In genomic region chr5:172984244-172984953, GRCh38 we compare ENCODE assay signal across 8 cellular contexts. TPM values are rescaled to one million over a fixed set of nuclear protein-coding genes. Genes with fewer than 3 reads are reported as not detected.
DNase-seq lines count a peak whose midpoint lies in the region; ATAC-seq, FAIRE-seq and TF ChIP-seq lines count a peak whose summit lies in the region.

No MANE protein-coding gene starts in this region.

- peak overlapping the region; percentile 94 for H3K9ac ChIP-seq in endothelial cell of umbilical vein (replicated peaks; ENCODE audit: extremely low read depth, insufficient read depth, low read length)

- BruUV-seq in endothelial cell of umbilical vein (replicated peaks; lab: Mats Ljungman, UMichigan): TSS peak; percentile 86

- no peaks in the 10 kb centered on the region for H3K9me1 ChIP-seq in endothelial cell of umbilical vein (replicated peaks; ENCODE audit: control insufficient read depth, extremely low read depth, insufficient read depth, low read length)

- peak overlapping the region; percentile 97 to 99 (median 99) for H3K27ac Mint-ChIP-seq in CD14-positive monocyte

- H3K27me3 ChIP-seq in endothelial cell of umbilical vein (ENCODE audit: control insufficient read depth in 2 of 2, insufficient read depth in 2 of 2, low read length in 2 of 2): no peaks in the 10 kb centered on the region

- H3K4me1 ChIP-seq in endothelial cell of umbilical vein (ENCODE audit: control insufficient read depth, extremely low read depth, insufficient read depth, low read length): peaks cover 13% of the 10 kb centered on the region

- CTCF ChIA-PET in endothelial cell of umbilical vein (lab: Charles Lee): interaction anchor here (0.6 to 2.6 kb wide), 51 partner anchors 10 to 596 kb away, joined by 3 to 27 read pairs (median 4); partner anchors contain the start of genes BNIP1 and RPL26L1

- peaks cover 39% of the 10 kb centered on the region for H3K4me1 Mint-ChIP-seq in CD14-positive monocyte

- TF ChIP-seq POLR2A in endothelial cell of umbilical vein (IDR thresholded peaks at IDR 0.05; ENCODE audit: low read depth, low read length): no peak

- dilution Hi-C loops in endothelial cell of umbilical vein (cut with MboI; ENCODE audit: extremely low pct_ligation_motif_present, low sequenced_read_pairs): no loop called here

- H3K27ac ChIP-seq in endothelial cell of umbilical vein (ENCODE audit: insufficient read depth, low read depth, low read length): peak overlapping the region; percentile 81

- H3K79me2 ChIP-seq in endothelial cell of umbilical vein (ENCODE audit: control insufficient read depth, insufficient read depth, low read length): peaks cover 46% of the 10 kb centered on the region

- peak overlapping the region; percentile 78 for H2AFZ ChIP-seq in endothelial cell of umbilical vein (ENCODE audit: low read depth, low read length)

- peaks cover 13 to 25% of the 10 kb centered on the region in 2 donors for H3K36me3 Mint-ChIP-seq in CD14-positive monocyte

- H4K20me1 ChIP-seq in endothelial cell of umbilical vein (replicated peaks; ENCODE audit: control insufficient read depth, extremely low read depth, insufficient read depth, low read length): no peaks in the 10 kb centered on the region

- peaks cover 2% of the 10 kb centered on the region in 2 experiments for H3K36me3 ChIP-seq in endothelial cell of umbilical vein (ENCODE audit: control insufficient read depth in 2 of 2, extremely low read depth in 1 of 2, insufficient read depth in 2 of 2, low read length in 2 of 2)

- H3K4me2 ChIP-seq in endothelial cell of umbilical vein (ENCODE audit: insufficient read depth, low read length): peak overlapping the region; percentile 83

- POLR2A ChIA-PET in endothelial cell of umbilical vein (lab: Charles Lee): interaction anchor here (1.0 to 1.7 kb wide), 4 partner anchors 25 to 1597 kb away, joined by 3 to 5 read pairs (median 4); partner anchors contain the start of gene RPL26L1

- H3K4me3 ChIP-seq in endothelial cell of umbilical vein (replicated peaks in 1 of 3; ENCODE audit: insufficient read depth in 1 of 3, low read depth in 1 of 3, low read length in 3 of 3): peak overlapping the region; percentile 42 to 93 (median 92)

- TF ChIP-seq CTCF in CD14-positive monocyte (IDR thresholded peaks at IDR 0.05) (peak; percentile 66), endothelial cell of umbilical vein (IDR thresholded peaks at IDR 0.05; ENCODE audit: extremely low read depth in 1 of 2, insufficient read depth in 1 of 2, low read depth in 1 of 2, low read length in 2 of 2) (peak; percentile 64 to 75)

- no peaks in the 10 kb centered on the region for H3K27me3 Mint-ChIP-seq in CD14-positive monocyte (ENCODE audit: low read depth in 3 of 3)

- DNase-seq in CD14-positive monocyte (ENCODE audit: low spot score) (peak; percentile 80), NOMO-1 treated with DMSO at 0.1 percent for 48 hours (lab: John Stamatoyannopoulos, UW; ENCODE audit: unreplicated experiment) (peak; percentile 89), endothelial cell of umbilical vein (ENCODE audit: low read depth, low spot score) (peak; percentile 92), middle frontal gyrus (ENCODE audit: extremely low spot score, low spot score) (peak; percentile 40)
- DNase-seq in activated CD8-positive, alpha-beta memory T cell treated with anti-CD3 and anti-CD28 coated beads, Interleukin-2, amount 50 U/mL, for 24 hours (ENCODE audit: extremely low read depth): peak; percentile 51
- DNase-seq in stimulated activated CD8-positive, alpha-beta memory T cell treated with anti-CD3 and anti-CD28 coated beads, Interleukin-2, amount 100 ng/mL, for 1 hour (ENCODE audit: low read depth in 2 of 2): peak; percentile 35 to 49

- H3K9me3 ChIP-seq in endothelial cell of umbilical vein (replicated peaks; ENCODE audit: control insufficient read depth, insufficient read depth, low read length): no peaks in the 10 kb centered on the region

- FAIRE-seq in endothelial cell of umbilical vein (lab: Jason Lieb, UNC): peak; percentile 85

- H3K9me3 Mint-ChIP-seq in CD14-positive monocyte: peaks cover 0 to 2% (median 0%) of the 10 kb centered on the region in 7 donors

- peak overlapping the region; percentile 94 to 99 for H3K4me3 Mint-ChIP-seq in CD14-positive monocyte

- intact Hi-C loops in CD14-positive monocyte (cut with micrococcal nuclease) (loop anchor here (2.0 to 10.0 kb wide), 3 partner anchors 72 to 160 kb away; partner anchors contain the start of genes BNIP1 (in 2 of the 2) and CREBRF (in 2 of the 2)), endothelial cell of umbilical vein (cut with micrococcal nuclease) (loop anchor here (1.0 kb wide), 4 partner anchors 45 to 299 kb away; no protein-coding TSS in a partner anchor)

- peak; percentile 55 for ATAC-seq in GM19372 (IDR thresholded peaks at IDR 0.05; ENCODE audit: low read depth, unreplicated experiment)
- ATAC-seq in HG03520 (IDR thresholded peaks at IDR 0.05; ENCODE audit: unreplicated experiment): peak; percentile 64

TF ChIP-seq in endothelial cell of umbilical vein, 7 proteins besides CTCF, POLR2A, EP300 and RAD21:
- no peak for TF ChIP-seq FOS (IDR thresholded peaks at IDR 0.05; ENCODE audit: borderline replicate concordance, insufficient read depth, low read length)
- peak; percentile 80 for TF ChIP-seq GATA2 (IDR thresholded peaks at IDR 0.05; ENCODE audit: insufficient read depth, insufficient read length, low read depth, low read length)
TF ChIP-seq in endothelial cell of umbilical vein: peak in this region for 1.

RNA-seq across cellular contexts. Expression of gene ATP6V0E1, which starts 0.8 kb away (rescaled TPM):
- polyA plus RNA-seq in CD14-positive monocyte: 100 to 1,000 TPM; 698 to 760 TPM
- total RNA-seq in endothelial cell of umbilical vein: 217 and 222 TPM in 2 replicates
- polyA plus RNA-seq in endothelial cell of umbilical vein: 276 and 278 TPM in 2 replicates
- 260 and 263 TPM in 2 replicates for polyA plus RNA-seq in endothelial cell of umbilical vein (2011; cell fraction: cytosol; rRNA removed)
- 72.0 and 81.7 TPM in 2 replicates for polyA plus RNA-seq in endothelial cell of umbilical vein (2011; cell fraction: nucleus; rRNA removed)
- 395 and 462 TPM in 2 replicates for polyA plus RNA-seq in endothelial cell of umbilical vein (2012)
- 420 and 442 TPM in 2 replicates for polyA minus RNA-seq in endothelial cell of umbilical vein
- polyA minus RNA-seq in endothelial cell of umbilical vein (2011; cell fraction: cytosol; rRNA and poly(A)+ RNA removed): 38.9 TPM
- 40.5 and 54.7 TPM in 2 replicates for polyA minus RNA-seq in endothelial cell of umbilical vein (2011; cell fraction: nucleus; rRNA and poly(A)+ RNA removed)

RNA-seq across cellular contexts. Expression of gene RPL26L1, which starts 25.2 kb away (rescaled TPM):
- polyA plus RNA-seq in CD14-positive monocyte (10 to 100 TPM; 58.6 to 60.9 TPM), endothelial cell of umbilical vein (63.5 and 78.3 TPM in 2 replicates)
- 57.4 and 62.9 TPM in 2 replicates for total RNA-seq in endothelial cell of umbilical vein
- polyA plus RNA-seq in endothelial cell of umbilical vein (2011; cell fraction: cytosol; rRNA removed): 120 and 121 TPM in 2 replicates
- 37.8 and 41.6 TPM in 2 replicates for polyA plus RNA-seq in endothelial cell of umbilical vein (2011; cell fraction: nucleus; rRNA removed)
- polyA plus RNA-seq in endothelial cell of umbilical vein (2012): 66.0 and 106 TPM in 2 replicates
- polyA minus RNA-seq in endothelial cell of umbilical vein: 36.3 and 41.4 TPM in 2 replicates
- 36.6 TPM for polyA minus RNA-seq in endothelial cell of umbilical vein (2011; cell fraction: cytosol; rRNA and poly(A)+ RNA removed)
- 5.0 and 5.1 TPM in 2 replicates for polyA minus RNA-seq in endothelial cell of umbilical vein (2011; cell fraction: nucleus; rRNA and poly(A)+ RNA removed)

Comparison
In these comparisons a context has a peak if more than half of its experiments do, and no peak if none do; other contexts are left out.
1. Peak in every context shown above with its lines: DNase-seq, ATAC-seq, H3K4me3 ChIP-seq and H3K27ac ChIP-seq.
2. DNase-seq: peak in every context shown above with its lines; median percentile 92 in endothelial cell of umbilical vein; 89 in NOMO-1 treated with DMSO at 0.1 percent for 48 hours; 80 in CD14-positive monocyte; 51 in activated CD8-positive, alpha-beta memory T cell treated with anti-CD3 and anti-CD28 coated beads, Interleukin-2, amount 50 U/mL, for 24 hours; 42 in stimulated activated CD8-positive, alpha-beta memory T cell treated with anti-CD3 and anti-CD28 coated beads, Interleukin-2, amount 100 ng/mL, for 1 hour; 40 in middle frontal gyrus.